ENCODE assay signal across 8 cellular contexts in genomic region chr17:38748329-38749221, GRCh38. TPM values are rescaled to one million over a fixed set of nuclear protein-coding genes. Genes with fewer than 3 reads are reported as not detected.
DNase-seq lines count a peak whose midpoint lies in the region; ATAC-seq and TF ChIP-seq lines count a peak whose summit lies in the region.

Gene PCGF2, minus strand, starts transcription at chr17:38748336. Its CDS starts 7,934 bp downstream, at chr17:38740402.

- H3K4ac ChIP-seq in neuronal stem cell (ENCODE audit: low read length): peak within 1 kb of the TSS; percentile 81

- peak within 1 kb of the TSS; percentile 97 for H2BK15ac ChIP-seq in neuronal stem cell (ENCODE audit: low read length)

- peak within 1 kb of the TSS; percentile 96 for H2BK5ac ChIP-seq in neuronal stem cell (ENCODE audit: low read length)

- H3K27ac ChIP-seq in 22Rv1 (peak within 1 kb of the TSS; percentile 99), neuronal stem cell (replicated peaks; ENCODE audit: low read length) (peak within 1 kb of the TSS; percentile 84)

- no peaks in the 10 kb centered on the region for H3K9me3 ChIP-seq in neuronal stem cell (replicated peaks in 1 of 2; ENCODE audit: control insufficient read depth in 2 of 2, insufficient read depth in 1 of 2, low read depth in 1 of 2, low read length in 2 of 2)

- H2AFZ ChIP-seq in neuronal stem cell (ENCODE audit: low read length): peak within 1 kb of the TSS; percentile 84

- WGBS in neuronal stem cell (ENCODE audit: extremely low coverage in 2 of 2, insufficient read length in 2 of 2, insufficient replicate concordance in 1 of 2), 2 donors: no CpG with 5 or more reads among the region's 66 CpGs

- H3K4me1 ChIP-seq in neuronal stem cell (ENCODE audit: control insufficient read depth in 2 of 2, insufficient read depth in 1 of 2, low read depth in 1 of 2, low read length in 2 of 2): peaks cover 17 to 21% of the 10 kb centered on the region in 2 donors

- peaks cover 2 to 11% of the 10 kb centered on the region in 2 donors for H3K36me3 ChIP-seq in neuronal stem cell (replicated peaks in 1 of 2; ENCODE audit: control insufficient read depth in 2 of 2, insufficient read depth in 2 of 2, low read length in 2 of 2)

- peaks cover 35% of the 10 kb centered on the region for H3K4me1 Mint-ChIP-seq in activated naive CD8-positive, alpha-beta T cell treated with anti-CD3 and anti-CD28 coated beads for 36 hours

- peaks cover 13% of the 10 kb centered on the region for H3K36me3 Mint-ChIP-seq in activated naive CD8-positive, alpha-beta T cell treated with anti-CD3 and anti-CD28 coated beads for 36 hours

- intact Hi-C loops in Right ventricle myocardium inferior (cut with DNase I): loop anchor here (2.0 to 10.0 kb wide), 3 partner anchors 18 to 406 kb away; partner anchors contain the start of genes CISD3 and PLXDC1

- H2BK12ac ChIP-seq in neuronal stem cell (ENCODE audit: low read length): no peak within 1 kb of the TSS

- peaks cover 68% of the 10 kb centered on the region for H3K27me3 Mint-ChIP-seq in activated naive CD8-positive, alpha-beta T cell treated with anti-CD3 and anti-CD28 coated beads for 36 hours

- TF ChIP-seq CTCF in 22Rv1 (IDR thresholded peaks at IDR 0.05): no peak

- peak; percentile 50 for DNase-seq in NCI-H2196 (lab: John Stamatoyannopoulos, UW; ENCODE audit: unreplicated experiment)
- no peak for DNase-seq in activated naive CD8-positive, alpha-beta T cell treated with anti-CD3 and anti-CD28 coated beads for 36 hours
- peak; percentile 93 for DNase-seq in Right ventricle myocardium inferior (ENCODE audit: missing footprints)
- peak; percentile 93 for DNase-seq in neuronal stem cell (ENCODE audit: low spot score)
- no peak for DNase-seq in stimulated activated CD4-positive, alpha-beta T cell treated with anti-CD3 and anti-CD28 coated beads, Interleukin-2, amount 100 ng/mL, for 24 hours
- DNase-seq in NAMALWA (ENCODE audit: low spot score): no peak

- H3K4me3 Mint-ChIP-seq in activated naive CD8-positive, alpha-beta T cell treated with anti-CD3 and anti-CD28 coated beads for 36 hours: peak within 1 kb of the TSS; percentile 76

- H3K4me3 ChIP-seq in GM08714 (ENCODE audit: low read length): peak within 1 kb of the TSS; percentile 82
- peak within 1 kb of the TSS; percentile 71 to 98 for H3K4me3 ChIP-seq in neuronal stem cell (ENCODE audit: low read length in 2 of 2)

- H3K27me3 ChIP-seq in neuronal stem cell (ENCODE audit: control insufficient read depth in 3 of 3, insufficient read depth in 3 of 3, low read depth in 1 of 3, low read length in 3 of 3): no peaks in the 10 kb centered on the region

- peak within 1 kb of the TSS; percentile 100 for H3K18ac ChIP-seq in neuronal stem cell (ENCODE audit: low read length)

- peaks cover 1% of the 10 kb centered on the region for H3K9me3 Mint-ChIP-seq in activated naive CD8-positive, alpha-beta T cell treated with anti-CD3 and anti-CD28 coated beads for 36 hours

- no peak within 1 kb of the TSS for H3K27ac Mint-ChIP-seq in activated naive CD8-positive, alpha-beta T cell treated with anti-CD3 and anti-CD28 coated beads for 36 hours

- ATAC-seq in Right ventricle myocardium inferior: peak; percentile 37

- peak within 1 kb of the TSS; percentile 99 for H3K9ac ChIP-seq in neuronal stem cell (ENCODE audit: low read depth, low read length, poor library complexity)

- H2AK5ac ChIP-seq in neuronal stem cell (ENCODE audit: low read depth, low read length): peak within 1 kb of the TSS; percentile 95

- H3K23ac ChIP-seq in neuronal stem cell (ENCODE audit: low read depth, low read length, poor library complexity): peak within 1 kb of the TSS; percentile 96

- H2BK120ac ChIP-seq in neuronal stem cell (ENCODE audit: low read depth, low read length): peak within 1 kb of the TSS; percentile 93

- H3K79me1 ChIP-seq in neuronal stem cell (ENCODE audit: low read depth, low read length): peaks cover 20% of the 10 kb centered on the region

- H4K91ac ChIP-seq in neuronal stem cell (ENCODE audit: low read depth, low read length, poor library complexity): peak within 1 kb of the TSS; percentile 20

- H4K8ac ChIP-seq in neuronal stem cell (ENCODE audit: low read depth, low read length): peak within 1 kb of the TSS; percentile 29

- peak within 1 kb of the TSS; percentile 85 for H3K14ac ChIP-seq in neuronal stem cell (ENCODE audit: low read length)

- H3K4me2 ChIP-seq in neuronal stem cell (ENCODE audit: insufficient read depth, low read length, poor library complexity, severe bottlenecking): peak within 1 kb of the TSS; percentile 90

RNA-seq across cellular contexts. Expression of gene PCGF2, which starts in this region (rescaled TPM):
- under 1 TPM; 0.40 to 0.74 TPM for total RNA-seq in activated naive CD8-positive, alpha-beta T cell treated with anti-CD3 and anti-CD28 coated beads for 36 hours
- total RNA-seq in Right ventricle myocardium inferior: 24.4 TPM
- polyA plus RNA-seq in neuronal stem cell (2013, experiment 1 of 2): 74.0 TPM
- 69.4 TPM for polyA plus RNA-seq in neuronal stem cell (2013, experiment 2 of 2)

Comparison
In these comparisons a context has a peak if more than half of its experiments do, and no peak if none do; other contexts are left out.
1. RNA of gene PCGF2 (total RNA-seq): 24.4 TPM in Right ventricle myocardium inferior (single experiment); 0.40 to 0.74 TPM in activated naive CD8-positive, alpha-beta T cell treated with anti-CD3 and anti-CD28 coated beads for 36 hours; every median in the first group is over 10 times any median in the second.
2. DNase-seq: peak in NCI-H2196 (single experiment), Right ventricle myocardium inferior (single experiment) and neuronal stem cell (single experiment); none in activated naive CD8-positive, alpha-beta T cell treated with anti-CD3 and anti-CD28 coated beads for 36 hours (single experiment), stimulated activated CD4-positive, alpha-beta T cell treated with anti-CD3 and anti-CD28 coated beads, Interleukin-2, amount 100 ng/mL, for 24 hours (0 of 2) and NAMALWA (single experiment).